24 cellular contexts compared by ENCODE assay signal in genomic region chr10:16948335-16948734, GRCh38.
DNase-seq lines count a peak whose midpoint lies in the region; ATAC-seq, FAIRE-seq and TF ChIP-seq lines count a peak whose summit lies in the region.
"Had no signal": no experiment of that assay in that cellular context is flagged by ENCODE, and none has a peak within 500 bp of the region (broad histone marks: within the 10 kb centered on the region; RNA-seq: fewer than 3 reads in every experiment).

No MANE protein-coding gene starts in this region.

- H3K27me3 Mint-ChIP-seq in activated CD4-positive, alpha-beta T cell treated with anti-CD3 and anti-CD28 coated beads for 36 hours: no peaks in the 10 kb centered on the region
- H3K27me3 Mint-ChIP-seq in CD4-positive, alpha-beta memory T cell: no peaks in the 10 kb centered on the region
- peaks cover 3% of the 10 kb centered on the region for H3K27me3 Mint-ChIP-seq in activated CD8-positive, alpha-beta memory T cell treated with anti-CD3 and anti-CD28 coated beads, Interleukin-2, amount 10 ng/mL, durations not matched to agents 7 days and 5 days
- H3K27me3 Mint-ChIP-seq in effector memory CD8-positive, alpha-beta T cell: no peaks in the 10 kb centered on the region
- H3K27me3 Mint-ChIP-seq: activated naive CD8-positive, alpha-beta T cell treated with anti-CD3 and anti-CD28 coated beads, Interleukin-2, amount 10 ng/mL, durations not matched to agents 7 days and 5 days had no signal

- no peak for TF ChIP-seq CTCF in colonic mucosa (IDR thresholded peaks at IDR 0.05)

- no peak overlapping the region for H3K9ac ChIP-seq in colonic mucosa (ENCODE audit: low read depth in 2 of 2, low read length in 2 of 2)
- H3K9ac ChIP-seq: BLaER1 treated with 17β-estradiol and CSF1 and Interleukin-3, amounts not matched to agents 10 nM and 100 nM had no signal

- ATAC-seq in activated CD4-positive, alpha-beta T cell treated with anti-CD3 and anti-CD28 coated beads for 36 hours: no peak
- ATAC-seq in activated CD8-positive, alpha-beta memory T cell treated with anti-CD3 and anti-CD28 coated beads, Interleukin-2, amount 10 ng/mL, durations not matched to agents 7 days and 5 days: peak; percentile 82
- ATAC-seq in effector memory CD8-positive, alpha-beta T cell (replicated peaks): peak; percentile 92
- ATAC-seq in GM21390 (IDR thresholded peaks at IDR 0.05; ENCODE audit: unreplicated experiment): no peak
- ATAC-seq: heart left ventricle, lower lobe of right lung had no signal

- H3K9me3 Mint-ChIP-seq in activated CD4-positive, alpha-beta T cell treated with anti-CD3 and anti-CD28 coated beads for 36 hours (ENCODE audit: low read depth): no peaks in the 10 kb centered on the region
- no peaks in the 10 kb centered on the region for H3K9me3 Mint-ChIP-seq in CD4-positive, alpha-beta memory T cell
- H3K9me3 Mint-ChIP-seq in activated CD8-positive, alpha-beta memory T cell treated with anti-CD3 and anti-CD28 coated beads, Interleukin-2, amount 10 ng/mL, durations not matched to agents 7 days and 5 days (ENCODE audit: low read depth): no peaks in the 10 kb centered on the region
- no peaks in the 10 kb centered on the region for H3K9me3 Mint-ChIP-seq in effector memory CD8-positive, alpha-beta T cell
- H3K9me3 Mint-ChIP-seq: activated naive CD8-positive, alpha-beta T cell treated with anti-CD3 and anti-CD28 coated beads, Interleukin-2, amount 10 ng/mL, durations not matched to agents 7 days and 5 days had no signal

- H3K36me3 ChIP-seq in CD4-positive, alpha-beta memory T cell (ENCODE audit: insufficient read depth, low read length): no peaks in the 10 kb centered on the region
- no peaks in the 10 kb centered on the region for H3K36me3 ChIP-seq in colonic mucosa
- H3K36me3 ChIP-seq: BLaER1 treated with 17β-estradiol and CSF1 and Interleukin-3, amounts not matched to agents 10 nM and 100 nM; breast epithelium; heart left ventricle; lower lobe of right lung; prostate gland; uterus had no signal

- H3K4me1 ChIP-seq in CD4-positive, alpha-beta memory T cell (ENCODE audit: insufficient read depth, low read length): no peaks in the 10 kb centered on the region
- no peaks in the 10 kb centered on the region for H3K4me1 ChIP-seq in colonic mucosa
- H3K4me1 ChIP-seq: breast epithelium, prostate gland had no signal

- no peaks in the 10 kb centered on the region for H3K9me3 ChIP-seq in CD4-positive, alpha-beta memory T cell (ENCODE audit: control insufficient read depth in 1 of 2, low read length in 2 of 2)
- H3K9me3 ChIP-seq in colonic mucosa: no peaks in the 10 kb centered on the region
- H3K9me3 ChIP-seq: breast epithelium, heart left ventricle, lower lobe of right lung, prostate gland, uterus had no signal

- no peaks in the 10 kb centered on the region for H3K27me3 ChIP-seq in CD4-positive, alpha-beta memory T cell (ENCODE audit: insufficient read depth, low read length)
- no peaks in the 10 kb centered on the region for H3K27me3 ChIP-seq in colonic mucosa
- H3K27me3 ChIP-seq: BLaER1 treated with 17β-estradiol and CSF1 and Interleukin-3, amounts not matched to agents 10 nM and 100 nM; breast epithelium; heart left ventricle; uterus had no signal

- CTCF ChIA-PET in activated CD4-positive, alpha-beta T cell treated with anti-CD3 and anti-CD28 coated beads for 36 hours (lab: Charles Lee): no interaction called here
- CTCF ChIA-PET in CD4-positive, alpha-beta memory T cell (lab: Charles Lee; ENCODE audit: partially characterized antibody): no interaction called here
- CTCF ChIA-PET in activated CD8-positive, alpha-beta memory T cell treated with anti-CD3 and anti-CD28 coated beads, Interleukin-2, amount 10 ng/mL, durations not matched to agents 7 days and 5 days (lab: Charles Lee): no interaction called here

- no peak overlapping the region for H3K27ac Mint-ChIP-seq in activated CD4-positive, alpha-beta T cell treated with anti-CD3 and anti-CD28 coated beads for 36 hours
- peak overlapping the region; percentile 9 to 90 (median 76) for H3K27ac Mint-ChIP-seq in CD4-positive, alpha-beta memory T cell
- H3K27ac Mint-ChIP-seq in activated CD8-positive, alpha-beta memory T cell treated with anti-CD3 and anti-CD28 coated beads, Interleukin-2, amount 10 ng/mL, durations not matched to agents 7 days and 5 days: peak overlapping the region; percentile 6
- peak overlapping the region in 1 of 2 donors; percentile 73 for H3K27ac Mint-ChIP-seq in effector memory CD8-positive, alpha-beta T cell
- H3K27ac Mint-ChIP-seq: activated naive CD8-positive, alpha-beta T cell treated with anti-CD3 and anti-CD28 coated beads, Interleukin-2, amount 10 ng/mL, durations not matched to agents 7 days and 5 days had no signal

- intact Hi-C loops in activated CD4-positive, alpha-beta T cell treated with anti-CD3 and anti-CD28 coated beads for 36 hours (cut with DNase I, micrococcal nuclease): no loop called here
- intact Hi-C loops in CD4-positive, alpha-beta memory T cell (cut with micrococcal nuclease): loop anchor here (5.0 kb wide), 1 partner anchor 79 kb away; no protein-coding TSS in a partner anchor
- intact Hi-C loops in colonic mucosa (cut with DNase I): no loop called here

- DNase-seq in activated CD4-positive, alpha-beta T cell treated with anti-CD3 and anti-CD28 coated beads for 36 hours: peak; percentile 21
- DNase-seq in activated CD4-positive, alpha-beta T cell treated with anti-CD3 and anti-CD28 coated beads, Interleukin-2, amount 50 U/mL, for 48 hours: no peak
- DNase-seq in CD4-positive, alpha-beta memory T cell: peak; percentile 55 to 78 (median 63)
- DNase-seq in activated CD8-positive, alpha-beta memory T cell treated with anti-CD3 and anti-CD28 coated beads, Interleukin-2, amount 10 ng/mL, durations not matched to agents 7 days and 5 days: peak; percentile 71
- DNase-seq in effector memory CD8-positive, alpha-beta T cell: peak; percentile 38 to 68 (median 65)
- DNase-seq in GM19239 (ENCODE audit: insufficient read length, low spot score) (no peak), colonic mucosa (no peak)
- DNase-seq: activated CD4-positive, CD25-positive, alpha-beta regulatory T cell; activated naive CD8-positive, alpha-beta T cell treated with anti-CD3 and anti-CD28 coated beads, Interleukin-2, amount 10 ng/mL, durations not matched to agents 7 days and 5 days; DMS79 treated with DMSO at 0.1 percent for 48 hours; heart left ventricle; KG1; lower lobe of right lung; NCI-H2029; NCI-H510A treated with DMSO at 0.1 percent for 48 hours; Right ventricle myocardium superior; uterus had no signal

- no peak for FAIRE-seq in GM19239 (lab: Jason Lieb, UNC)
- FAIRE-seq: A204.1, H54 had no signal

- H3K4me1 Mint-ChIP-seq in activated CD4-positive, alpha-beta T cell treated with anti-CD3 and anti-CD28 coated beads for 36 hours: peaks cover 23% of the 10 kb centered on the region
- peaks cover 8 to 9% (median 9%) of the 10 kb centered on the region in 4 donors for H3K4me1 Mint-ChIP-seq in CD4-positive, alpha-beta memory T cell
- peaks cover 20% of the 10 kb centered on the region for H3K4me1 Mint-ChIP-seq in activated CD8-positive, alpha-beta memory T cell treated with anti-CD3 and anti-CD28 coated beads, Interleukin-2, amount 10 ng/mL, durations not matched to agents 7 days and 5 days
- peaks cover 3 to 10% of the 10 kb centered on the region in 2 donors for H3K4me1 Mint-ChIP-seq in effector memory CD8-positive, alpha-beta T cell (ENCODE audit: low read depth in 2 of 2)

- H3K27ac ChIP-seq in CD4-positive, alpha-beta memory T cell (ENCODE audit: low read depth, low read length): peak overlapping the region; percentile 39
- H3K27ac ChIP-seq in colonic mucosa: no peak overlapping the region
- H3K27ac ChIP-seq: BLaER1 treated with 17β-estradiol and CSF1 and Interleukin-3, amounts not matched to agents 10 nM and 100 nM; breast epithelium; heart left ventricle; lower lobe of right lung; prostate gland; skin epidermis; uterus had no signal

- H3K4me3 ChIP-seq in CD4-positive, alpha-beta memory T cell (ENCODE audit: low read length in 2 of 2): no peak overlapping the region
- no peak overlapping the region for H3K4me3 ChIP-seq in colonic mucosa
- H3K4me3 ChIP-seq: BLaER1 treated with 17β-estradiol and CSF1 and Interleukin-3, amounts not matched to agents 10 nM and 100 nM; breast epithelium; heart left ventricle; lower lobe of right lung; prostate gland; skin epidermis; uterus had no signal

- H3K36me3 Mint-ChIP-seq in activated CD4-positive, alpha-beta T cell treated with anti-CD3 and anti-CD28 coated beads for 36 hours (ENCODE audit: low read depth): no peaks in the 10 kb centered on the region
- H3K36me3 Mint-ChIP-seq in CD4-positive, alpha-beta memory T cell: peaks cover 12 to 28% of the 10 kb centered on the region in 2 donors
- H3K36me3 Mint-ChIP-seq in activated CD8-positive, alpha-beta memory T cell treated with anti-CD3 and anti-CD28 coated beads, Interleukin-2, amount 10 ng/mL, durations not matched to agents 7 days and 5 days: no peaks in the 10 kb centered on the region
- peaks cover 9% of the 10 kb centered on the region for H3K36me3 Mint-ChIP-seq in effector memory CD8-positive, alpha-beta T cell (ENCODE audit: insufficient read depth)

- POLR2A ChIA-PET in activated CD4-positive, alpha-beta T cell treated with anti-CD3 and anti-CD28 coated beads for 36 hours (lab: Charles Lee): no interaction called here
- POLR2A ChIA-PET in CD4-positive, alpha-beta memory T cell (lab: Charles Lee; ENCODE audit: partially characterized antibody): no interaction called here

- H3K4me3 Mint-ChIP-seq in activated CD4-positive, alpha-beta T cell treated with anti-CD3 and anti-CD28 coated beads for 36 hours: no peak overlapping the region
- peak overlapping the region in 1 of 8 donors; percentile 5 for H3K4me3 Mint-ChIP-seq in CD4-positive, alpha-beta memory T cell
- no peak overlapping the region for H3K4me3 Mint-ChIP-seq in activated CD8-positive, alpha-beta memory T cell treated with anti-CD3 and anti-CD28 coated beads, Interleukin-2, amount 10 ng/mL, durations not matched to agents 7 days and 5 days
- peak overlapping the region in 1 of 2 donors; percentile 30 for H3K4me3 Mint-ChIP-seq in effector memory CD8-positive, alpha-beta T cell
- H3K4me3 Mint-ChIP-seq: activated naive CD8-positive, alpha-beta T cell treated with anti-CD3 and anti-CD28 coated beads, Interleukin-2, amount 10 ng/mL, durations not matched to agents 7 days and 5 days had no signal

Comparison
In these comparisons a context has a peak if more than half of its experiments do, and no peak if none do; other contexts are left out.
1. DNase-seq: peak in activated CD4-positive, alpha-beta T cell treated with anti-CD3 and anti-CD28 coated beads for 36 hours (single experiment), CD4-positive, alpha-beta memory T cell (5 of 5), activated CD8-positive, alpha-beta memory T cell treated with anti-CD3 and anti-CD28 coated beads, Interleukin-2, amount 10 ng/mL, durations not matched to agents 7 days and 5 days (single experiment) and effector memory CD8-positive, alpha-beta T cell (3 of 3); none in activated CD4-positive, alpha-beta T cell treated with anti-CD3 and anti-CD28 coated beads, Interleukin-2, amount 50 U/mL, for 48 hours (0 of 2), GM19239 (single experiment) and colonic mucosa (single experiment).
2. ATAC-seq: peak in activated CD8-positive, alpha-beta memory T cell treated with anti-CD3 and anti-CD28 coated beads, Interleukin-2, amount 10 ng/mL, durations not matched to agents 7 days and 5 days (single experiment) and effector memory CD8-positive, alpha-beta T cell (single experiment); none in activated CD4-positive, alpha-beta T cell treated with anti-CD3 and anti-CD28 coated beads for 36 hours (single experiment) and GM21390 (single experiment).